In the genomic region with DNA sequence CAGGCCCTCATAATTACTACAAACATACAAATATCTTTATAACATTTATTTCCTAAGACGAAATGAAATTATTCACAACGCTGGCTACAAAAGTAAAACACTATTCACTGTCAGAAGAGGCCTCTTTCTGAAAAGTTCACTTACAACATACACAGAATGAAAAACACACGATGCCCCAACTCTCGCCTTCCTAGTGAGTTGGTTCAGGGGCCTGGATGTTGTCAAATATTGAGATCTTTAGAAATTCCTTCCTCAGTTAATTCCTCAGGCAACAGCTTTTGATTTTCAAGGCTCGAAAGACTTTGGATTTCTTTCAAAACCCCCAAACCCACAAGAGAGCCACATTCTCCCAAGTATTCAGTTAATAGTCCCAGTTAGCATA, we compare ENCODE assay signal across 9 cellular contexts. TPM values are rescaled to one million over a fixed set of nuclear protein-coding genes. Genes with fewer than 3 reads are reported as not detected.
A peak's percentile ranks its signal among the peaks of the same experiment; 100 is the strongest.
DNase-seq lines count a peak whose midpoint lies in the region; ATAC-seq and TF ChIP-seq lines count a peak whose summit lies in the region.
"Had no signal": no experiment of that assay in that cellular context is flagged by ENCODE, and none has a peak within 500 bp of the region (broad histone marks: within the 10 kb centered on the region; RNA-seq: fewer than 3 reads in every experiment).

No MANE protein-coding gene starts in this region.

- H3K4me3 ChIP-seq in left ventricle myocardium inferior (peak overlapping the region; percentile 62), cardiac fibroblast (replicated peaks in 1 of 2; ENCODE audit: low read depth in 2 of 2, low read length in 2 of 2) (peak overlapping the region; percentile 36 to 57), mucosa of stomach (ENCODE audit: low read length) (peak overlapping the region; percentile 82)

- H3K4me1 ChIP-seq in left ventricle myocardium inferior (peaks cover 80% of the 10 kb centered on the region), mucosa of stomach (ENCODE audit: control insufficient read depth, insufficient read depth, low read length) (peaks cover 52% of the 10 kb centered on the region)

- no peak for ATAC-seq in HG02852 (IDR thresholded peaks at IDR 0.05; ENCODE audit: unreplicated experiment)

- peak overlapping the region; percentile 99 for H3K9ac ChIP-seq in mucosa of stomach (ENCODE audit: low read length)

- H3K9me3 ChIP-seq in left ventricle myocardium inferior (replicated peaks) (peaks cover 8% of the 10 kb centered on the region), mucosa of stomach (ENCODE audit: control insufficient read depth, low read length) (no peaks in the 10 kb centered on the region)

- H3K27ac ChIP-seq in left ventricle myocardium inferior (replicated peaks), result peak overlapping the region; percentile 86

- TF ChIP-seq CTCF in left ventricle myocardium inferior (IDR thresholded peaks at IDR 0.05; ENCODE audit: borderline replicate concordance) (no peak), cardiac fibroblast (IDR thresholded peaks at IDR 0.05; ENCODE audit: low read depth, low read length) (no peak)

- intact Hi-C loops in left ventricle myocardium inferior (cut with micrococcal nuclease) (no loop called here), cardiac septum (cut with DNase I) (loop anchor here (2.0 kb wide), 1 partner anchor 55 kb away; no protein-coding TSS in a partner anchor)

- H3K36me3 ChIP-seq in left ventricle myocardium inferior (peaks cover 10% of the 10 kb centered on the region), mucosa of stomach (ENCODE audit: control insufficient read depth, insufficient read depth, low read length) (peaks cover 4% of the 10 kb centered on the region)

- no peaks in the 10 kb centered on the region for H3K27me3 ChIP-seq in left ventricle myocardium inferior (ENCODE audit: low read depth)
- no peaks in the 10 kb centered on the region for H3K27me3 ChIP-seq in mucosa of stomach (ENCODE audit: control insufficient read depth, insufficient read depth, low read length)

- no peak for DNase-seq in left ventricle myocardium inferior
- DNase-seq in cardiac septum (ENCODE audit: low spot score), result no peak
- DNase-seq in cardiac fibroblast (ENCODE audit: low read depth in 2 of 2), result peak; percentile 43 to 55
- no peak for DNase-seq in kidney tubule cell (ENCODE audit: low spot score)
- DNase-seq in DMS79 treated with DMSO at 0.1 percent for 48 hours (lab: John Stamatoyannopoulos, UW), result no peak
- DNase-seq in NCI-H82 (lab: John Stamatoyannopoulos, UW), result no peak

RNA-seq across cellular contexts. Expression of a gene that starts 14.2 kb away (rescaled TPM):
- 4.8 TPM for total RNA-seq in left ventricle myocardium inferior
- 17.7 TPM for total RNA-seq in cardiac septum
- total RNA-seq: HT1080 had no signal

Comparison
In these comparisons a context has a peak if more than half of its experiments do, and no peak if none do; other contexts are left out.
1. DNase-seq: peak in cardiac fibroblast (2 of 2); none in left ventricle myocardium inferior (single experiment), cardiac septum (single experiment), kidney tubule cell (single experiment), DMS79 treated with DMSO at 0.1 percent for 48 hours (single experiment) and NCI-H82 (single experiment).
2. Peak in every context shown above with its lines, with median percentiles within 50 percentile points of each other: H3K4me3 ChIP-seq.